8 cellular contexts compared by ENCODE assay signal in the genomic region with DNA sequence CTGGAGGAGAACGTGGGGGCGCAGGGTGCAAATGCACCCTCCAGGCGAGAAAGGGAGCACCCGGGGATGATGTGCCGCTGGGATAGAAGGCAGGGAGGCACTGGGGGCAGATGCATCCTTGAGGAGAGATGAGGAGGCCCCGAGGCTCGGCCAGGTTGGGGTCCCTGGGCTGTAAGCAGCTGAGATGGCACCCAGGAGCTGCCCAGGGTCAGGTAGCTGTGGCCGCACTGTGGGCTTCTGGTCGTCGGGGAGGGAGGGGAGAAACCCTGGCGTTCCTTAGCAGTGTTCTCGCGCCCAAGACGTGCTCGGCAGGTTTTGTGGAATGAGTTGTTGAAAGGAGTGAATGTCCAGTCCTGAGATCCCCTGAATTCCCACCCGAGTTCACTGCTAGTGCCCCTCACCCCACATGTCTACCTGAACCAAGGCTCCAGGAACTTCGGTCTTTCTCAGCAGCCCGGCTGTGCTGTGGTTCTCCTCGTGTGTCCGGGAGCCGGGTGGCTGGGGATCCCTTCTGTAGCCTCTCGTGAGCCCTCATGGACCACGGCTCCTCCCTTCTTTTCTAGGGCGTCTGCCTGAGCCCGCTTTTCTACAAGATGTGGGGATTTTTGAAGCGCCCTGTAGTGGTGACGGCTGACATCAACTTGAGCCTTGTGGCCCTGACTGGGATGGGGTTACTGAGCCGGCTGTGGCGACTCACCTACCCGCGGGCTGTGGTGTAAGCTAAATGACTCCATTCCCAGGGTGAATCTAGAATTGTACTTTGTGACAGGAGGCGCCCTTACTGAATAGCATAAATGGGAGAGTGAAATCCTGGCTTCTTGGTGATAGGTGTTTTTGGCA. TPM values are rescaled to one million over a fixed set of nuclear protein-coding genes. Genes with fewer than 3 reads are reported as not detected.
DNase-seq lines count a peak whose midpoint lies in the region; ATAC-seq and TF ChIP-seq lines count a peak whose summit lies in the region.

No MANE protein-coding gene starts in this region.

- peak overlapping the region; percentile 91 for H3K27ac Mint-ChIP-seq in activated T-helper 2 cell treated with anti-CD3 and anti-CD28 coated beads, Interferon-gamma antibody, Interleukin-2, Interleukin-4, amounts not matched to agents 10 μg/mL and 5 μg/mL and 100 μg/mL, durations not matched to agents 14 hours and 24 hours and 36 hours

- peaks cover 20% of the 10 kb centered on the region for H3K36me3 ChIP-seq in OCI-LY1 (ENCODE audit: insufficient read depth, low read length)

- TF ChIP-seq CTCF in GM13977 (IDR thresholded peaks at IDR 0.05; ENCODE audit: extremely low read depth, insufficient read depth, missing control alignments) (no peak), OCI-LY1 (IDR thresholded peaks at IDR 0.05; ENCODE audit: low read length) (peak; percentile 36)

- H3K4me3 Mint-ChIP-seq in activated T-helper 2 cell treated with anti-CD3 and anti-CD28 coated beads, Interferon-gamma antibody, Interleukin-2, Interleukin-4, amounts not matched to agents 10 μg/mL and 5 μg/mL and 100 μg/mL, durations not matched to agents 14 hours and 24 hours and 36 hours (ENCODE audit: low read depth): peak overlapping the region; percentile 97

- peaks cover 6% of the 10 kb centered on the region for H3F3A ChIP-seq in OCI-LY1 (ENCODE audit: insufficient read depth, low read length)

- H4K20me1 ChIP-seq in OCI-LY1 (ENCODE audit: insufficient read depth, low read length): no peaks in the 10 kb centered on the region

- peak; percentile 58 for DNase-seq in GM13977 (ENCODE audit: low spot score)
- peak; percentile 67 for DNase-seq in activated T-helper 2 cell treated with anti-CD3 and anti-CD28 coated beads, Interferon-gamma antibody, Interleukin-2, Interleukin-4, amounts not matched to agents 10 μg/mL and 5 μg/mL and 100 μg/mL, durations not matched to agents 14 hours and 24 hours and 36 hours (ENCODE audit: low spot score)
- peak; percentile 63 for DNase-seq in glomerular visceral epithelial cell (ENCODE audit: extremely low spot score)
- DNase-seq in skeletal muscle cell (ENCODE audit: low read depth): no peak
- no peak for DNase-seq in NCI-H345 (lab: John Stamatoyannopoulos, UW)

- no peak overlapping the region for H2AFZ ChIP-seq in OCI-LY1 (ENCODE audit: low read length)

- H3K9me2 ChIP-seq in OCI-LY1 (ENCODE audit: low read depth, low read length): no peaks in the 10 kb centered on the region

- H3K4me3 ChIP-seq in OCI-LY1 (ENCODE audit: low read depth, low read length, poor library complexity, severe bottlenecking) (peak overlapping the region; percentile 84), skeletal muscle cell (ENCODE audit: low read depth, low read length) (peak overlapping the region; percentile 82)

- no peak overlapping the region for H3K27ac ChIP-seq in OCI-LY1 (ENCODE audit: low read depth, low read length, poor library complexity, severe bottlenecking)

- ATAC-seq in GM21786 (IDR thresholded peaks at IDR 0.05; ENCODE audit: unreplicated experiment) (no peak), GM21423 (IDR thresholded peaks at IDR 0.05; ENCODE audit: unreplicated experiment) (no peak)

- H3K9ac ChIP-seq in OCI-LY1 (ENCODE audit: low read length): peak overlapping the region; percentile 83

- H3K9me3 ChIP-seq in OCI-LY1 (ENCODE audit: low read length): no peaks in the 10 kb centered on the region

- peaks cover 35% of the 10 kb centered on the region for H3K4me1 Mint-ChIP-seq in activated T-helper 2 cell treated with anti-CD3 and anti-CD28 coated beads, Interferon-gamma antibody, Interleukin-2, Interleukin-4, amounts not matched to agents 10 μg/mL and 5 μg/mL and 100 μg/mL, durations not matched to agents 14 hours and 24 hours and 36 hours (ENCODE audit: low read depth)

- peaks cover 30% of the 10 kb centered on the region for H3K4me1 ChIP-seq in OCI-LY1 (ENCODE audit: insufficient read depth, low read length, severe bottlenecking)

- peaks cover 43% of the 10 kb centered on the region for H3K36me3 Mint-ChIP-seq in activated T-helper 2 cell treated with anti-CD3 and anti-CD28 coated beads, Interferon-gamma antibody, Interleukin-2, Interleukin-4, amounts not matched to agents 10 μg/mL and 5 μg/mL and 100 μg/mL, durations not matched to agents 14 hours and 24 hours and 36 hours (ENCODE audit: low read depth)

- no peaks in the 10 kb centered on the region for H3K9me3 Mint-ChIP-seq in activated T-helper 2 cell treated with anti-CD3 and anti-CD28 coated beads, Interferon-gamma antibody, Interleukin-2, Interleukin-4, amounts not matched to agents 10 μg/mL and 5 μg/mL and 100 μg/mL, durations not matched to agents 14 hours and 24 hours and 36 hours

- H3K27me3 ChIP-seq in OCI-LY1 (ENCODE audit: insufficient read depth, low read length): no peaks in the 10 kb centered on the region

- H3K27me3 Mint-ChIP-seq in activated T-helper 2 cell treated with anti-CD3 and anti-CD28 coated beads, Interferon-gamma antibody, Interleukin-2, Interleukin-4, amounts not matched to agents 10 μg/mL and 5 μg/mL and 100 μg/mL, durations not matched to agents 14 hours and 24 hours and 36 hours (ENCODE audit: low read depth): no peaks in the 10 kb centered on the region

- peak overlapping the region; percentile 87 for H3K4me2 ChIP-seq in OCI-LY1 (ENCODE audit: low read length)

- intact Hi-C loops in activated T-helper 2 cell treated with anti-CD3 and anti-CD28 coated beads, Interferon-gamma antibody, Interleukin-2, Interleukin-4, amounts not matched to agents 10 μg/mL and 5 μg/mL and 100 μg/mL, durations not matched to agents 14 hours and 24 hours and 36 hours (cut with micrococcal nuclease): loop anchor here (2.0 to 10.0 kb wide), 5 partner anchors 27 to 243 kb away; a partner anchor contains a TSS

- no peaks in the 10 kb centered on the region for H3K79me2 ChIP-seq in OCI-LY1 (ENCODE audit: insufficient read depth, low read length)

- in situ Hi-C loops in GM13977 (cut with MboI; ENCODE audit: low pct_unique_long_range_greater_than_20kb, low sequenced_read_pairs, unreplicated experiment): no loop called here

RNA-seq across cellular contexts. Expression of a gene that starts 1.1 kb away (rescaled TPM):
- total RNA-seq in activated T-helper 2 cell treated with anti-CD3 and anti-CD28 coated beads, Interferon-gamma antibody, Interleukin-2, Interleukin-4, amounts not matched to agents 10 μg/mL and 5 μg/mL and 100 μg/mL, durations not matched to agents 14 hours and 24 hours and 36 hours: 44.5 and 46.9 TPM in 2 replicates

RNA-seq across cellular contexts. Expression of a gene that starts 27.2 kb away (rescaled TPM):
- 22.4 and 24.9 TPM in 2 replicates for total RNA-seq in activated T-helper 2 cell treated with anti-CD3 and anti-CD28 coated beads, Interferon-gamma antibody, Interleukin-2, Interleukin-4, amounts not matched to agents 10 μg/mL and 5 μg/mL and 100 μg/mL, durations not matched to agents 14 hours and 24 hours and 36 hours

RNA-seq across cellular contexts. Expression of a gene that starts 41.5 kb away (rescaled TPM):
- total RNA-seq in activated T-helper 2 cell treated with anti-CD3 and anti-CD28 coated beads, Interferon-gamma antibody, Interleukin-2, Interleukin-4, amounts not matched to agents 10 μg/mL and 5 μg/mL and 100 μg/mL, durations not matched to agents 14 hours and 24 hours and 36 hours: not detected in 2 replicates

Comparison
In these comparisons a context has a peak if more than half of its experiments do, and no peak if none do; other contexts are left out.
1. DNase-seq: peak in GM13977 (single experiment), activated T-helper 2 cell treated with anti-CD3 and anti-CD28 coated beads, Interferon-gamma antibody, Interleukin-2, Interleukin-4, amounts not matched to agents 10 μg/mL and 5 μg/mL and 100 μg/mL, durations not matched to agents 14 hours and 24 hours and 36 hours (single experiment) and glomerular visceral epithelial cell (single experiment); none in skeletal muscle cell (single experiment) and NCI-H345 (single experiment).